ENCODE assay signal across 1 cellular context in genomic region chr1:156338180-156338973, GRCh38.
TF ChIP-seq lines count a peak whose summit lies in the region.

CCT3 (minus strand) TSS chr1:156338292; CDS start chr1:156338184, 108 bp downstream.
TSACC (plus strand) TSS chr1:156338526; CDS start chr1:156339758, 1,232 bp downstream.

TF ChIP-seq in WTC11, 78 proteins besides CTCF, POLR2A, EP300 and RAD21 (continued from another document):
- TF ChIP-seq FOXP4 (CRISPR knock-in tag; IDR thresholded peaks at IDR 0.05) (no peak), USF2 (CRISPR knock-in tag; IDR thresholded peaks at IDR 0.05) (peak; percentile 48), OVOL2 (CRISPR knock-in tag; IDR thresholded peaks at IDR 0.05; ENCODE audit: borderline replicate concordance) (no peak), ETV6 (CRISPR knock-in tag; IDR thresholded peaks at IDR 0.05) (peak; percentile 62)
